Comparison of ENCODE assay signal across 8 cellular contexts in the genomic region with DNA sequence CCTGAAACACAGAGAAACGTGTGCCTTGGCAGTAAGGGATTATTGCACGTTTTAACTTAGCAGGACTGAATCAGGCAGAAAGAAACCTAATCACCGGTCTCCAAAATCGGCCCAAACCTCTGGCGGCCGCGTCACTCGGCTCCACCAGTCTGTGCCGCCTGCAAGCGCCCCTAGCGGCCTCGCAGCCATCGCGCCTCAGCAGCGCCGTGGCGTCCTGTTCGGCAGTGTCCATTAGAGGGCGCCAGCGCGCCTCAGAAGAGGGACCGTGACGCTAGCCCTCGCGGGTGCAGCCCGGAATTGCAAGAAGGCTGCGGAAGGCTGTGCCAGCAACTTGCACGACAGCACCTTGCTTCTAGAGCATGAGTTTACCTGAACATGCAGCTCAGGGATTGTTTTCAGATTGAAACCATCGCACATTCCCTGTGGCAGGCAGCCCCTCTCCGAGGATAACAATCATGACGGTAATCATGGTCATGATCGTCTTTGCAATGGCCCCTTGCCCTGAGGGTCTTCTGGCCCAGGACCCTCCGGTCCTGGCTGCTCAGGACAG.
DNase-seq lines count a peak whose midpoint lies in the region; ATAC-seq and TF ChIP-seq lines count a peak whose summit lies in the region.

No MANE protein-coding gene starts in this region.

- WGBS in smooth muscle cell (ENCODE audit: low lambda C conversion rate) = 9% methylated on average over 33 of the region's 33 CpGs

- H4K20me1 ChIP-seq in smooth muscle cell (ENCODE audit: low read depth) = no peaks in the 10 kb centered on the region

- H3K36me3 Mint-ChIP-seq in activated B cell treated with CpG ODN at 0.5 μM for 24 hours (ENCODE audit: low read depth) (no peaks in the 10 kb centered on the region), immature natural killer cell (peaks cover 0 to 7% (median 0%) of the 10 kb centered on the region in 3 donors)

- ATAC-seq in GM18909 (IDR thresholded peaks at IDR 0.05; ENCODE audit: poor library complexity, unreplicated experiment) = peak; percentile 99
- peak; percentile 99 for ATAC-seq in HG03196 (IDR thresholded peaks at IDR 0.05; ENCODE audit: unreplicated experiment)
- ATAC-seq in activated B cell treated with CpG ODN at 0.5 μM for 24 hours (ENCODE audit: low read depth) = peak; percentile 100

- peaks cover 7% of the 10 kb centered on the region for H3K27me3 Mint-ChIP-seq in activated B cell treated with CpG ODN at 0.5 μM for 24 hours
- H3K27me3 Mint-ChIP-seq in immature natural killer cell (ENCODE audit: low read depth in 3 of 3) = peaks cover 5 to 13% (median 9%) of the 10 kb centered on the region in 3 donors

- H3K4me3 Mint-ChIP-seq in activated B cell treated with CpG ODN at 0.5 μM for 24 hours (peak overlapping the region; percentile 94), immature natural killer cell (peak overlapping the region; percentile 82 to 93 (median 93))

- H3F3A ChIP-seq in smooth muscle cell (ENCODE audit: low read depth) = no peaks in the 10 kb centered on the region

- H3K27me3 ChIP-seq in smooth muscle cell (ENCODE audit: low read depth) = no peaks in the 10 kb centered on the region

- H3K4me3 ChIP-seq in AG09309 (ENCODE audit: control insufficient read depth, low read depth, low read length) (peak overlapping the region; percentile 51), smooth muscle cell (peak overlapping the region; percentile 67)

- POLR2A ChIA-PET in activated B cell treated with CpG ODN at 0.5 μM for 24 hours (lab: Charles Lee) = no interaction called here

- H3K4me2 ChIP-seq in smooth muscle cell = peak overlapping the region; percentile 95

- no peaks in the 10 kb centered on the region for H3K9me3 ChIP-seq in smooth muscle cell (replicated peaks; ENCODE audit: low read depth)

- peaks cover 7% of the 10 kb centered on the region for H3K4me1 Mint-ChIP-seq in activated B cell treated with CpG ODN at 0.5 μM for 24 hours
- peaks cover 57 to 59% of the 10 kb centered on the region in 2 donors for H3K4me1 Mint-ChIP-seq in immature natural killer cell

- peak; percentile 74 for DNase-seq in AG09309 (ENCODE audit: low read depth)
- peak; percentile 91 for DNase-seq in NCI-H2227 treated with DMSO at 0.1 percent for 48 hours (lab: John Stamatoyannopoulos, UW)
- peak; percentile 95 for DNase-seq in activated B cell treated with CpG ODN at 0.5 μM for 24 hours
- peak; percentile 18 to 96 (median 90) for DNase-seq in caudate nucleus (lab: John Stamatoyannopoulos, UW)
- peak; percentile 97 for DNase-seq in immature natural killer cell
- DNase-seq in smooth muscle cell (lab: John Stamatoyannopoulos, UW; ENCODE audit: unreplicated experiment) = peak; percentile 94

- TF ChIP-seq CTCF in AG09309 (IDR thresholded peaks at IDR 0.05; ENCODE audit: control insufficient read depth, insufficient read depth, low read depth, low read length, missing control alignments) = peak; percentile 100
- TF ChIP-seq CTCF in activated B cell treated with CpG ODN at 0.5 μM for 24 hours (IDR thresholded peaks at IDR 0.05) = peak; percentile 100
- peak; percentile 100 for TF ChIP-seq CTCF in smooth muscle cell (IDR thresholded peaks at IDR 0.05; ENCODE audit: borderline replicate concordance, insufficient read depth, poor library complexity, severe bottlenecking)

- peak overlapping the region; percentile 45 for H3K9ac ChIP-seq in smooth muscle cell (ENCODE audit: low read depth)

- H3K27ac ChIP-seq in caudate nucleus (ENCODE audit: low read depth, low read length) = peak overlapping the region; percentile 75
- no peak overlapping the region for H3K27ac ChIP-seq in smooth muscle cell (ENCODE audit: low read depth)

- H3K36me3 ChIP-seq in smooth muscle cell (ENCODE audit: low read depth) = no peaks in the 10 kb centered on the region

- H3K4me1 ChIP-seq in smooth muscle cell (ENCODE audit: low read depth) = no peaks in the 10 kb centered on the region

- H3K79me2 ChIP-seq in smooth muscle cell (ENCODE audit: low read depth) = no peaks in the 10 kb centered on the region

- intact Hi-C loops in activated B cell treated with CpG ODN at 0.5 μM for 24 hours (cut with micrococcal nuclease) = loop anchor here (1.0 to 5.0 kb wide), 9 partner anchors 82 to 954 kb away; a partner anchor contains a TSS

- H3K27ac Mint-ChIP-seq in activated B cell treated with CpG ODN at 0.5 μM for 24 hours (peak overlapping the region; percentile 56), immature natural killer cell (peak overlapping the region; percentile 93 to 99 (median 98))

- peak overlapping the region; percentile 91 for H2AFZ ChIP-seq in smooth muscle cell (ENCODE audit: low read depth)

- no peaks in the 10 kb centered on the region for H3K9me3 Mint-ChIP-seq in activated B cell treated with CpG ODN at 0.5 μM for 24 hours
- H3K9me3 Mint-ChIP-seq in immature natural killer cell = peaks cover 0 to 2% (median 0%) of the 10 kb centered on the region in 6 donors

- CTCF ChIA-PET in activated B cell treated with CpG ODN at 0.5 μM for 24 hours (lab: Charles Lee) = interaction anchor here (0.8 to 2.7 kb wide), 12 partner anchors 10 to 766 kb away, joined by 3 to 11 read pairs (median 3); no protein-coding TSS in a partner anchor
